In the genomic region with DNA sequence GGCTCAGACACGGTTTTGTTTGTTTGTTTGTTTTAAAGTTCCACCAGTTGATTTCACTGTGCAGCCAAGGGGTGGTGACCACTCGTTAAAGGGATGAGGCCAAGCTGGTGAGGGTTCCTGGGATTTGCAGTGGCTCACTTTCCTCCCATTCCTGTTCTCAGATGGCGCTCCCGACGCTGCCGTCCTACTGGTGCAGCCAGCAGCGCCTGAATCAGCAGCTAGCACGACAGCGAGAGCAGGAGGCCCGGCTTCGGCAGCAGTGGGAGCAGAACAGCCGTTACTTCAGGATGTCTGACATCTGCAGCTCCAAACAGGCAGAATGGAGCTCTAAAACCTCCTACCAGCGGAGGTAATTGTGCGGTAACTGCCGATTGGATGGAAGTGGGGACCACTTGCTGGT, we compare ENCODE assay signal across 15 cellular contexts. TPM values are rescaled to one million over a fixed set of nuclear protein-coding genes. Genes with fewer than 3 reads are reported as not detected.
DNase-seq lines count a peak whose midpoint lies in the region; ATAC-seq and TF ChIP-seq lines count a peak whose summit lies in the region.
"Had no signal": no experiment of that assay in that cellular context is flagged by ENCODE, and none has a peak within 500 bp of the region (broad histone marks: within the 10 kb centered on the region; RNA-seq: fewer than 3 reads in every experiment).

No MANE protein-coding gene starts in this region.

- ATAC-seq in T-helper 17 cell (no peak), GM21576 (IDR thresholded peaks at IDR 0.05; ENCODE audit: unreplicated experiment) (no peak), psoas muscle (no peak)
- ATAC-seq in stimulated activated naive B cell treated with anti-CD40 and anti-IgM and Interleukin-4, amounts not matched to agents 10 μg/mL and 1 μg/mL and 100 μg/mL, for 72 hours (replicated peaks), result no peak

- H4K20me1 ChIP-seq in BLaER1, result 0 out of 2 replicates have a peak, but pooled peaks cover 5% of the 10 kb centered on the region

- TF ChIP-seq CTCF in psoas muscle (IDR thresholded peaks at IDR 0.05), result no peak

- no peaks in the 10 kb centered on the region for H3K9me3 Mint-ChIP-seq in stimulated activated naive B cell treated with anti-CD40 and anti-IgM and Interleukin-4, amounts not matched to agents 10 μg/mL and 1 μg/mL and 100 μg/mL, for 72 hours
- H3K9me3 Mint-ChIP-seq: CD14-positive monocyte, HFFc6 had no signal

- WGBS in psoas muscle, 3 donors, result 67 to 70% (median 69%) methylated on average over 15 of the region's 15 CpGs

- H3K27me3 Mint-ChIP-seq in T-helper 17 cell, result no peaks in the 10 kb centered on the region
- no peaks in the 10 kb centered on the region for H3K27me3 Mint-ChIP-seq in stimulated activated naive B cell treated with anti-CD40 and anti-IgM and Interleukin-4, amounts not matched to agents 10 μg/mL and 1 μg/mL and 100 μg/mL, for 72 hours

- peak overlapping the region; percentile 29 for H3K27ac Mint-ChIP-seq in T-helper 17 cell
- peak overlapping the region; percentile 14 for H3K27ac Mint-ChIP-seq in stimulated activated naive B cell treated with anti-CD40 and anti-IgM and Interleukin-4, amounts not matched to agents 10 μg/mL and 1 μg/mL and 100 μg/mL, for 72 hours
- H3K27ac Mint-ChIP-seq: HFFc6 had no signal

- no peak overlapping the region for H3K4me3 ChIP-seq in BLaER1
- H3K4me3 ChIP-seq in psoas muscle, result no peak overlapping the region

- no peaks in the 10 kb centered on the region for H3K27me3 ChIP-seq in BLaER1
- H3K27me3 ChIP-seq in psoas muscle (ENCODE audit: insufficient read depth in 3 of 3, low read length in 2 of 3), result no peaks in the 10 kb centered on the region
- H3K27me3 ChIP-seq: BE2C had no signal

- H3K9me3 ChIP-seq in BLaER1 (no peaks in the 10 kb centered on the region), T-helper 17 cell (ENCODE audit: control insufficient read depth, low read length, poor library complexity, severe bottlenecking) (no peaks in the 10 kb centered on the region), psoas muscle (no peaks in the 10 kb centered on the region)
- H3K9me3 ChIP-seq: BE2C, Caco-2 had no signal

- DNase-seq in T-helper 17 cell, result no peak
- DNase-seq in left kidney (ENCODE audit: low read depth, low spot score), result peak; percentile 58
- no peak for DNase-seq in stimulated activated naive B cell treated with anti-CD40 and anti-IgM and Interleukin-4, amounts not matched to agents 10 μg/mL and 1 μg/mL and 100 μg/mL, for 72 hours
- no peak for DNase-seq in CD1c-positive myeloid dendritic cell (ENCODE audit: extremely low spot score)
- DNase-seq in psoas muscle, result no peak
- DNase-seq: BE2C; Caco-2; CD8-positive, alpha-beta memory T cell; DND-41; GDM1; HCEC 1CT; HFFc6 had no signal

- H3K36me3 ChIP-seq in BLaER1, result peaks cover 52% of the 10 kb centered on the region
- H3K36me3 ChIP-seq in psoas muscle (ENCODE audit: insufficient read depth in 1 of 2, low read depth in 1 of 2), result peaks cover 0 to 53% of the 10 kb centered on the region in 2 donors

- peak overlapping the region; percentile 18; the same call in 1 of the 2 replicates for H3K9ac ChIP-seq in BLaER1

- H3K4me1 ChIP-seq in BLaER1, result peaks cover 33% of the 10 kb centered on the region
- H3K4me1 ChIP-seq in psoas muscle, result peaks cover 18% of the 10 kb centered on the region
- H3K4me1 ChIP-seq: BE2C had no signal

- no peak overlapping the region for H3K27ac ChIP-seq in BLaER1
- H3K27ac ChIP-seq in psoas muscle, result no peak overlapping the region

- no peak overlapping the region for H3K4me2 ChIP-seq in BLaER1

- peaks cover 10% of the 10 kb centered on the region for H3K36me3 Mint-ChIP-seq in T-helper 17 cell (ENCODE audit: low read depth)
- H3K36me3 Mint-ChIP-seq in stimulated activated naive B cell treated with anti-CD40 and anti-IgM and Interleukin-4, amounts not matched to agents 10 μg/mL and 1 μg/mL and 100 μg/mL, for 72 hours, result peaks cover 24 to 40% of the 10 kb centered on the region in 2 donors

- peaks cover 15% of the 10 kb centered on the region for H3K4me1 Mint-ChIP-seq in T-helper 17 cell
- H3K4me1 Mint-ChIP-seq in stimulated activated naive B cell treated with anti-CD40 and anti-IgM and Interleukin-4, amounts not matched to agents 10 μg/mL and 1 μg/mL and 100 μg/mL, for 72 hours, result peaks cover 14 to 26% of the 10 kb centered on the region in 2 donors

- no peak overlapping the region for H3K4me3 Mint-ChIP-seq in T-helper 17 cell
- no peak overlapping the region for H3K4me3 Mint-ChIP-seq in stimulated activated naive B cell treated with anti-CD40 and anti-IgM and Interleukin-4, amounts not matched to agents 10 μg/mL and 1 μg/mL and 100 μg/mL, for 72 hours
- H3K4me3 Mint-ChIP-seq: CD14-positive monocyte had no signal

- intact Hi-C loops in psoas muscle (cut with DNase I), result no loop called here

RNA-seq across cellular contexts. Expression of gene TCHP, which starts 2.8 kb away (rescaled TPM):
- total RNA-seq in T-helper 17 cell, result 10 to 100 TPM; 17.6 to 18.7 TPM
- 10 to 100 TPM in 1 of 4 donors, 1 to 10 TPM in 3; 5.8 to 11.2 (median 8.5) TPM for total RNA-seq in psoas muscle
- polyA plus RNA-seq in psoas muscle, result 10 to 100 TPM in 1 of 3 donors, 1 to 10 TPM in 2; 4.5 to 14.8 (median 5.7) TPM

RNA-seq across cellular contexts. Expression of gene GLTP, which starts 22.5 kb away (rescaled TPM):
- 10 to 100 TPM; 28.3 to 29.4 TPM for total RNA-seq in T-helper 17 cell
- total RNA-seq in psoas muscle, result 10 to 100 TPM; 15.3 to 23.3 (median 16.9) TPM
- 10 to 100 TPM; 12.1 to 18.7 (median 18.2) TPM for polyA plus RNA-seq in psoas muscle
